Comparison of ENCODE assay signal across 20 cellular contexts in genomic region chr20:33267691-33268090, GRCh38. TPM values are rescaled to one million over a fixed set of nuclear protein-coding genes. Genes with fewer than 3 reads are reported as not detected.
DNase-seq lines count a peak whose midpoint lies in the region; ATAC-seq and TF ChIP-seq lines count a peak whose summit lies in the region.
"Had no signal": no experiment of that assay in that cellular context is flagged by ENCODE, and none has a peak within 500 bp of the region (broad histone marks: within the 10 kb centered on the region; RNA-seq: fewer than 3 reads in every experiment).

No MANE protein-coding gene starts in this region.

- no peak for TF ChIP-seq CTCF in IMR-90 (conservative IDR thresholded peaks at IDR 0.05; ENCODE audit: low read depth, low read length)
- TF ChIP-seq CTCF in GM13976 (IDR thresholded peaks at IDR 0.05; ENCODE audit: borderline replicate concordance, control extremely low read depth, extremely low read depth, insufficient read depth, missing control alignments): no peak
- TF ChIP-seq CTCF in left lung (IDR thresholded peaks at IDR 0.05): no peak

- no peak overlapping the region for H2BK5ac ChIP-seq in IMR-90 (ENCODE audit: low read depth, low read length, poor library complexity, severe bottlenecking)

- H3K9me3 ChIP-seq in IMR-90 (ENCODE audit: control insufficient read depth, insufficient read depth, low read length) (no peaks in the 10 kb centered on the region), left lung (no peaks in the 10 kb centered on the region)
- H3K9me3 ChIP-seq: SJSA1 had no signal

- no peak overlapping the region for H2AK9ac ChIP-seq in IMR-90 (replicated peaks; ENCODE audit: low read depth, low read length, poor library complexity)

- no peak overlapping the region for H3K9ac ChIP-seq in IMR-90 (ENCODE audit: low read depth, low read length)

- POLR2A ChIA-PET in IMR-90 (lab: Charles Lee; ENCODE audit: unreplicated experiment): no interaction called here

- no peak overlapping the region for H3K4me2 ChIP-seq in IMR-90 (ENCODE audit: low read depth, low read length)
- H3K4me2 ChIP-seq: GM23338 had no signal

- no peak overlapping the region for H3K27ac ChIP-seq in IMR-90 (ENCODE audit: insufficient read depth, low read length)
- no peak overlapping the region for H3K27ac ChIP-seq in left lung
- H3K27ac ChIP-seq: SJSA1 had no signal

- H2BK120ac ChIP-seq in IMR-90 (ENCODE audit: low read depth, low read length): no peak overlapping the region

- H3K9me1 ChIP-seq in IMR-90 (ENCODE audit: insufficient read depth, low read length): no peaks in the 10 kb centered on the region

- no peak overlapping the region for H3K4ac ChIP-seq in IMR-90 (ENCODE audit: low read depth, low read length)

- no peak overlapping the region for H3K4me3 ChIP-seq in IMR-90 (ENCODE audit: insufficient read depth, low read depth, low read length)
- no peak overlapping the region for H3K4me3 ChIP-seq in left lung
- H3K4me3 ChIP-seq: GM23338, SJSA1 had no signal

- H3K18ac ChIP-seq in IMR-90 (ENCODE audit: low read depth, low read length): no peak overlapping the region

- in situ Hi-C loops in IMR-90 (cut with MboI; ENCODE audit: low sequenced_read_pairs) (no loop called here), GM13976 (cut with MboI; ENCODE audit: low sequenced_read_pairs, unreplicated experiment) (no loop called here)

- H3K36me3 ChIP-seq in IMR-90 (ENCODE audit: control insufficient read depth, insufficient read depth, low read length) (no peaks in the 10 kb centered on the region), left lung (no peaks in the 10 kb centered on the region)
- H3K36me3 ChIP-seq: SJSA1 had no signal

- no peak for TF ChIP-seq POLR2A in IMR-90 (IDR thresholded peaks at IDR 0.05; ENCODE audit: low read depth, low read length)

- no CpG with 5 or more reads among the region's 3 CpGs for WGBS in IMR-90 (ENCODE audit: extremely low coverage in 2 of 2, insufficient read length in 1 of 2), 2 experiments

- no peak overlapping the region for H4K91ac ChIP-seq in IMR-90 (ENCODE audit: insufficient read depth, low read depth, low read length)

- intact Hi-C loops in IMR-90 (cut with micrococcal nuclease) (no loop called here), left lung (cut with DNase I) (no loop called here)

- H4K5ac ChIP-seq in IMR-90 (ENCODE audit: low read depth, low read length): no peak overlapping the region

- CTCF ChIA-PET in IMR-90 (lab: Yijun Ruan, JAX): no interaction called here

- no peak overlapping the region for H3K14ac ChIP-seq in IMR-90 (replicated peaks; ENCODE audit: low read depth, low read length)

- peak; percentile 72 to 83 for DNase-seq in AML-193 (lab: John Stamatoyannopoulos, UW)
- DNase-seq in IMR-90: no peak
- DNase-seq in NOMO-1 treated with DMSO at 0.1 percent for 48 hours (lab: John Stamatoyannopoulos, UW; ENCODE audit: unreplicated experiment): peak; percentile 52
- DNase-seq in mesenteric fat pad (ENCODE audit: low spot score): peak; percentile 28
- DNase-seq in activated CD8-positive, alpha-beta memory T cell treated with anti-CD3 and anti-CD28 coated beads, Interleukin-2, amount 50 U/mL, for 4 hours: no peak
- DNase-seq in GM13976 (ENCODE audit: low spot score): no peak
- DNase-seq in left lung: no peak
- no peak for DNase-seq in SW480 (ENCODE audit: low spot score)
- DNase-seq: CD4-positive, CD25-positive, alpha-beta regulatory T cell; NCI-H2029; NCI-H2171 treated with DMSO at 0.1 percent for 48 hours; NCI-H774; RPMI8226; T-helper 1 cell had no signal

- no peaks in the 10 kb centered on the region for H4K20me1 ChIP-seq in IMR-90 (ENCODE audit: insufficient read depth, low read length)

- no peak overlapping the region for H3K56ac ChIP-seq in IMR-90 (ENCODE audit: extremely low read depth, insufficient read depth, low read length)

- no peak for ATAC-seq in IMR-90 (ENCODE audit: low read depth)
- ATAC-seq in left lung: no peak
- ATAC-seq: GM23338 had no signal

- no peak for TF ChIP-seq RAD21 in IMR-90 (IDR thresholded peaks at IDR 0.05; ENCODE audit: low read length)

- H2BK15ac ChIP-seq in IMR-90 (ENCODE audit: low read depth, low read length): no peak overlapping the region

- H3K27me3 ChIP-seq in IMR-90 (ENCODE audit: control insufficient read depth, insufficient read depth, low read length): peaks cover 6% of the 10 kb centered on the region
- H3K27me3 ChIP-seq in left lung: peaks cover 0 to 19% of the 10 kb centered on the region in 2 donors

- no peak overlapping the region for H2AK5ac ChIP-seq in IMR-90 (ENCODE audit: low read depth, low read length)

- H2AFZ ChIP-seq in IMR-90 (replicated peaks; ENCODE audit: low read length, poor library complexity): peak overlapping the region; percentile 43
- H2AFZ ChIP-seq: GM23338 had no signal

- H3K23ac ChIP-seq in IMR-90 (ENCODE audit: low read depth, low read length): no peak overlapping the region

- H3K79me1 ChIP-seq in IMR-90 (ENCODE audit: low read depth in 1 of 2, low read length in 2 of 2): no peaks in the 10 kb centered on the region

- no peak overlapping the region for H2BK20ac ChIP-seq in IMR-90 (ENCODE audit: low read depth, low read length)

- no peak overlapping the region for H4K8ac ChIP-seq in IMR-90 (ENCODE audit: low read depth in 2 of 2, low read length in 2 of 2)

- BruUV-seq in IMR-90 (replicated peaks; lab: Mats Ljungman, UMichigan): no TSS peak

- H3K4me1 ChIP-seq in IMR-90 (ENCODE audit: control insufficient read depth, insufficient read depth, low read length) (no peaks in the 10 kb centered on the region), left lung (peaks cover 0 to 18% of the 10 kb centered on the region in 2 donors)
- H3K4me1 ChIP-seq: SJSA1 had no signal

- dilution Hi-C loops in IMR-90 (cut with HindIII; ENCODE audit: low sequenced_read_pairs, unreplicated experiment): no loop called here

TF ChIP-seq in IMR-90, 13 proteins besides CTCF, POLR2A, EP300 and RAD21:
- TF ChIP-seq RCOR1 (IDR thresholded peaks at IDR 0.05; ENCODE audit: insufficient replicate concordance, low read length) (no peak), CEBPB (IDR thresholded peaks at IDR 0.05; ENCODE audit: low read depth, low read length) (no peak), CHD1 (IDR thresholded peaks at IDR 0.05; ENCODE audit: low read depth, low read length) (no peak), NFE2L2 (IDR thresholded peaks at IDR 0.05; ENCODE audit: low read depth, low read length) (no peak), BHLHE40 (IDR thresholded peaks at IDR 0.05; ENCODE audit: low read depth, low read length) (no peak), USF2 (IDR thresholded peaks at IDR 0.05; ENCODE audit: low read depth, low read length) (no peak), RFX5 (IDR thresholded peaks at IDR 0.05; ENCODE audit: low read depth, low read length) (no peak), MAFK (IDR thresholded peaks at IDR 0.05; ENCODE audit: low read depth, low read length) (no peak)

RNA-seq across cellular contexts. Expression of gene BPIFB1, which starts 15.3 kb away (rescaled TPM):
- total RNA-seq in IMR-90 (2012; rRNA removed) (not detected in 2 replicates), mesenteric fat pad (not detected), left lung (100 to 1,000 TPM in 1 of 2 donors, under 1 TPM in 1; 0.23 to 121 TPM)
- polyA plus RNA-seq in IMR-90 (2012; rRNA removed): not detected in 2 replicates
- not detected in 2 replicates for polyA plus RNA-seq in IMR-90 (2012; cell fraction: cytosol; rRNA removed)
- not detected in 2 replicates for polyA plus RNA-seq in IMR-90 (2012; cell fraction: nucleus; rRNA removed; ENCODE audit: low replicate concordance)
- total RNA-seq: A172; CD4-positive, CD25-positive, alpha-beta regulatory T cell; GM23338; M059J; NCI-H460; OCI-LY7; SJSA1 had no signal
- polyA plus RNA-seq: CD4-positive, CD25-positive, alpha-beta regulatory T cell; GM23338 had no signal

RNA-seq across cellular contexts. Expression of gene BPIFA1, which starts 31.9 kb away (rescaled TPM):
- total RNA-seq in IMR-90 (2012; rRNA removed) (not detected in 2 replicates), mesenteric fat pad (not detected), left lung (1 to 10 TPM in 1 of 2 donors, not detected in 1; 9.2 TPM)
- not detected in 2 replicates for polyA plus RNA-seq in IMR-90 (2012; rRNA removed)
- polyA plus RNA-seq in IMR-90 (2012; cell fraction: cytosol; rRNA removed): not detected in 2 replicates
- polyA plus RNA-seq in IMR-90 (2012; cell fraction: nucleus; rRNA removed; ENCODE audit: low replicate concordance): not detected in 2 replicates
- total RNA-seq: A172; CD4-positive, CD25-positive, alpha-beta regulatory T cell; GM23338; M059J; NCI-H460; OCI-LY7; SJSA1 had no signal
- polyA plus RNA-seq: CD4-positive, CD25-positive, alpha-beta regulatory T cell; GM23338 had no signal

RNA-seq across cellular contexts. Expression of gene BPIFA3, which starts 50.5 kb away (rescaled TPM):
- total RNA-seq in IMR-90 (2012; rRNA removed) (not detected in 2 replicates), mesenteric fat pad (not detected), left lung (not detected)
- polyA plus RNA-seq in IMR-90 (2012; rRNA removed): not detected in 2 replicates
- polyA plus RNA-seq in IMR-90 (2012; cell fraction: cytosol; rRNA removed): not detected in 2 replicates
- not detected in 2 replicates for polyA plus RNA-seq in IMR-90 (2012; cell fraction: nucleus; rRNA removed; ENCODE audit: low replicate concordance)
- total RNA-seq: A172; CD4-positive, CD25-positive, alpha-beta regulatory T cell; GM23338; M059J; NCI-H460; OCI-LY7; SJSA1 had no signal
- polyA plus RNA-seq: CD4-positive, CD25-positive, alpha-beta regulatory T cell; GM23338 had no signal

Comparison
In these comparisons a context has a peak if more than half of its experiments do, and no peak if none do; other contexts are left out.
1. DNase-seq: peak in AML-193 (2 of 2), NOMO-1 treated with DMSO at 0.1 percent for 48 hours (single experiment) and mesenteric fat pad (single experiment); none in IMR-90 (single experiment), activated CD8-positive, alpha-beta memory T cell treated with anti-CD3 and anti-CD28 coated beads, Interleukin-2, amount 50 U/mL, for 4 hours (single experiment), GM13976 (single experiment), left lung (0 of 2) and SW480 (single experiment).